ENCODE assay signal across 23 cellular contexts in the genomic region with DNA sequence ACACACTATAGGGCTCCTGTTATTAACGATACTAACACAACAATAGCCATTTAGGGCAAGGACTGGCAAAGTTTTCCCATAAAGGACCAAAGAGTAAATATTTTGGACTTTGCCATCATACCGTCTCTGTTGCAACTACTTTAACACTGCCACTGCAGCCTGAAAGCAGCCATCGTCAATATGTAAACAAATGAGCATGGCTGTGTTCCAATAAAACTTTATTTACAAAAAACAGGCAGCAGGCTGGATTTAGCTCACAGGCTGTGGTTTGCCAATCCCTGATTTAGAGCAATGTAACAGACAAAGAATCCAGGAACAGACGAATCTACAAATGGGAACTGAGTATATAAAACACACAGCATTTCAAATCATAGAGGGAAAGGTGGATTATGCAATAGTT.
DNase-seq lines count a peak whose midpoint lies in the region; ATAC-seq, FAIRE-seq and TF ChIP-seq lines count a peak whose summit lies in the region.
"Had no signal": no experiment of that assay in that cellular context is flagged by ENCODE, and none has a peak within 500 bp of the region (broad histone marks: within the 10 kb centered on the region; RNA-seq: fewer than 3 reads in every experiment).

No MANE protein-coding gene starts in this region.

- 36% methylated on average over 4 of the region's 4 CpGs for WGBS in A549 (ENCODE audit: missing lambda C conversion rate)
- 80% methylated on average over 1 of the region's 4 CpGs; no CpG with 5 or more reads in 1 of the 2 experiments for WGBS in IMR-90 (ENCODE audit: extremely low coverage in 2 of 2, insufficient read length in 1 of 2), 2 experiments

- no peak for ATAC-seq in A549
- ATAC-seq in IMR-90 (ENCODE audit: low read depth): no peak
- no peak for ATAC-seq in PC-3
- peak; percentile 77 for ATAC-seq in left lobe of liver
- ATAC-seq: Right ventricle myocardium inferior had no signal

- no peak overlapping the region for H2BK15ac ChIP-seq in IMR-90 (ENCODE audit: low read depth, low read length)

- H3K4ac ChIP-seq in IMR-90 (ENCODE audit: low read depth, low read length): no peak overlapping the region

- 0 out of 3 replicates have a peak, but pooled peaks cover 5% of the 10 kb centered on the region for H3K4me1 ChIP-seq in A549
- no peaks in the 10 kb centered on the region for H3K4me1 ChIP-seq in IMR-90 (ENCODE audit: control insufficient read depth, insufficient read depth, low read length)
- no peaks in the 10 kb centered on the region; the same call in 1 of the 2 replicates for H3K4me1 ChIP-seq in PC-3 (ENCODE audit: insufficient read depth, low read length)
- H3K4me1 ChIP-seq: Caco-2 had no signal

- no peak overlapping the region for H4K91ac ChIP-seq in IMR-90 (ENCODE audit: insufficient read depth, low read depth, low read length)

- H3K9me3 Mint-ChIP-seq in glutamatergic neuron (ENCODE audit: unreplicated experiment): no peaks in the 10 kb centered on the region
- H3K9me3 Mint-ChIP-seq: CD4-positive, alpha-beta T cell; H9 had no signal

- FAIRE-seq in A549 (lab: Jason Lieb, UNC): no peak
- FAIRE-seq: A204.1, GM12891, GM19239, RCC 7860 had no signal

- in situ Hi-C loops in IMR-90 (cut with MboI; ENCODE audit: low sequenced_read_pairs): no loop called here

- BruUV-seq in IMR-90 (replicated peaks; lab: Mats Ljungman, UMichigan) (no TSS peak), PC-3 (replicated peaks; lab: Mats Ljungman, UMichigan) (no TSS peak)

- POLR2A ChIA-PET in A549 (lab: Yijun Ruan, JAX) (no interaction called here), IMR-90 (lab: Charles Lee; ENCODE audit: unreplicated experiment) (no interaction called here), PC-3 (lab: Charles Lee; ENCODE audit: unreplicated experiment) (interaction anchor here (0.6 kb wide), 2 partner anchors 84 to 328 kb away, joined by 3 to 14 read pairs; a partner anchor contains a TSS)

- dilution Hi-C loops in IMR-90 (cut with HindIII; ENCODE audit: low sequenced_read_pairs, unreplicated experiment): no loop called here

- no peak overlapping the region for H3K14ac ChIP-seq in IMR-90 (replicated peaks; ENCODE audit: low read depth, low read length)

- TF ChIP-seq EP300 in A549 (IDR thresholded peaks at IDR 0.05): no peak

- no peak overlapping the region for H3K56ac ChIP-seq in IMR-90 (ENCODE audit: extremely low read depth, insufficient read depth, low read length)

- H3F3A ChIP-seq in PC-3 (ENCODE audit: low read length, unreplicated experiment): no peaks in the 10 kb centered on the region

- H2AK9ac ChIP-seq in IMR-90 (replicated peaks; ENCODE audit: low read depth, low read length, poor library complexity): no peak overlapping the region

- no peak overlapping the region for H2AFZ ChIP-seq in IMR-90 (replicated peaks; ENCODE audit: low read length, poor library complexity)
- H2AFZ ChIP-seq in PC-3 (ENCODE audit: low read length): peak overlapping the region; percentile 63

- no peaks in the 10 kb centered on the region for H3K36me3 ChIP-seq in IMR-90 (ENCODE audit: control insufficient read depth, insufficient read depth, low read length)
- H3K36me3 ChIP-seq in PC-3 (ENCODE audit: low read depth, low read length): no peaks in the 10 kb centered on the region

- no peak overlapping the region for H3K27ac Mint-ChIP-seq in glutamatergic neuron (ENCODE audit: unreplicated experiment)
- H3K27ac Mint-ChIP-seq: CD4-positive, alpha-beta T cell; H9 had no signal

- no peak overlapping the region for H2BK20ac ChIP-seq in IMR-90 (ENCODE audit: low read depth, low read length)

- H4K8ac ChIP-seq in IMR-90 (ENCODE audit: low read depth in 2 of 2, low read length in 2 of 2): no peak overlapping the region

- H3K27me3 ChIP-seq in IMR-90 (ENCODE audit: control insufficient read depth, insufficient read depth, low read length): no peaks in the 10 kb centered on the region; the same call in 1 of the 2 replicates
- H3K27me3 ChIP-seq in PC-3 (ENCODE audit: low read length): no peaks in the 10 kb centered on the region

- H3K9me2 ChIP-seq in PC-3 (replicated peaks; ENCODE audit: low read length): no peaks in the 10 kb centered on the region
- H3K9me2 ChIP-seq: SK-N-SH had no signal

- no peaks in the 10 kb centered on the region for H3K79me1 ChIP-seq in IMR-90 (ENCODE audit: low read depth in 1 of 2, low read length in 2 of 2)

- no peaks in the 10 kb centered on the region for H3K9me1 ChIP-seq in IMR-90 (ENCODE audit: insufficient read depth, low read length)

- no peak overlapping the region for H3K27ac ChIP-seq in A549
- no peak overlapping the region for H3K27ac ChIP-seq in IMR-90 (ENCODE audit: insufficient read depth, low read length)
- H3K27ac ChIP-seq in PC-3 (ENCODE audit: low read length): no peak overlapping the region

- H3K4me2 ChIP-seq in A549 (peak overlapping the region; percentile 49), IMR-90 (ENCODE audit: low read depth, low read length) (no peak overlapping the region), PC-3 (ENCODE audit: low read length) (peak overlapping the region; percentile 28)
- H3K4me2 ChIP-seq: SK-N-SH had no signal

- TF ChIP-seq POLR2A in A549 (IDR thresholded peaks at IDR 0.05; ENCODE audit: low read length): no peak
- no peak for TF ChIP-seq POLR2A in IMR-90 (IDR thresholded peaks at IDR 0.05; ENCODE audit: low read depth, low read length)

- no peak overlapping the region for H3K18ac ChIP-seq in IMR-90 (ENCODE audit: low read depth, low read length)

- H4K5ac ChIP-seq in IMR-90 (ENCODE audit: low read depth, low read length): no peak overlapping the region

- H3K79me2 ChIP-seq in PC-3 (ENCODE audit: low read length): no peaks in the 10 kb centered on the region

- H3K9ac ChIP-seq in IMR-90 (ENCODE audit: low read depth, low read length) (no peak overlapping the region; the same call in 1 of the 2 replicates), PC-3 (ENCODE audit: low read length) (no peak overlapping the region)
- H3K9ac ChIP-seq: SK-N-SH had no signal

- H3K9me3 ChIP-seq in A549 (no peaks in the 10 kb centered on the region), IMR-90 (ENCODE audit: control insufficient read depth, insufficient read depth, low read length) (no peaks in the 10 kb centered on the region; the same call in 1 of the 2 replicates), PC-3 (ENCODE audit: low read length) (no peaks in the 10 kb centered on the region)
- H3K9me3 ChIP-seq: Caco-2, SK-N-SH had no signal

- no peak overlapping the region for H2BK120ac ChIP-seq in IMR-90 (ENCODE audit: low read depth, low read length)

- CTCF ChIA-PET in A549 (lab: Yijun Ruan, JAX): interaction anchor here (0.9 kb wide), 1 partner anchor 453 kb away, joined by 4 read pairs; no protein-coding TSS in a partner anchor
- CTCF ChIA-PET in IMR-90 (lab: Yijun Ruan, JAX): no interaction called here
- CTCF ChIA-PET in PC-3 (lab: Charles Lee): no interaction called here

- H3K27me3 Mint-ChIP-seq in glutamatergic neuron (ENCODE audit: unreplicated experiment): no peaks in the 10 kb centered on the region

- H2BK5ac ChIP-seq in IMR-90 (ENCODE audit: low read depth, low read length, poor library complexity, severe bottlenecking): no peak overlapping the region

- no peak overlapping the region for H3K23ac ChIP-seq in IMR-90 (ENCODE audit: low read depth, low read length)

- TF ChIP-seq CTCF in A549 (IDR thresholded peaks at IDR 0.05): no peak
- no peak for TF ChIP-seq CTCF in IMR-90 (conservative IDR thresholded peaks at IDR 0.05; ENCODE audit: low read depth, low read length)
- TF ChIP-seq CTCF in PC-3 (conservative IDR thresholded peaks at IDR 0.05; ENCODE audit: low read depth, low read length): no peak
- TF ChIP-seq CTCF in glutamatergic neuron (IDR thresholded peaks at IDR 0.05; ENCODE audit: partially characterized antibody, unreplicated experiment): no peak

- no peak for TF ChIP-seq RAD21 in A549 (conservative IDR thresholded peaks at IDR 0.05 in 1 of 2, IDR thresholded peaks at IDR 0.05 in 1 of 2)
- TF ChIP-seq RAD21 in IMR-90 (IDR thresholded peaks at IDR 0.05; ENCODE audit: low read length): no peak

- no peak overlapping the region for H2AK5ac ChIP-seq in IMR-90 (ENCODE audit: low read depth, low read length)

- DNase-seq in A549 (ENCODE audit: low read depth in 1 of 2, low spot score in 1 of 2) (peak in 1 of 2 experiments; percentile 27), IMR-90 (no peak), PC-3 (peak; percentile 43), left lobe of liver (ENCODE audit: low spot score) (no peak), glutamatergic neuron (no peak), putamen (ENCODE audit: low spot score) (no peak)
- no peak for DNase-seq in activated effector memory CD4-positive, alpha-beta T cell treated with anti-CD3 and anti-CD28 coated beads, Interleukin-2, amount 50 U/mL, for 16 hours
- DNase-seq in stimulated activated CD4-positive, alpha-beta T cell treated with anti-CD3 and anti-CD28 coated beads, Interleukin-4, amount 100 ng/mL, for 24 hours: no peak
- DNase-seq: Caco-2; CD4-positive, alpha-beta T cell; EL; H9; KBM-7; NCI-H1417; NCI-H187; NCI-H2227 treated with DMSO at 0.1 percent for 48 hours; NCI-H524 treated with DMSO at 0.1 percent for 48 hours; SK-N-SH had no signal

- peaks cover 3% of the 10 kb centered on the region; the same call in 1 of the 2 replicates for H4K20me1 ChIP-seq in IMR-90 (ENCODE audit: insufficient read depth, low read length)
- H4K20me1 ChIP-seq in PC-3 (ENCODE audit: low read length): no peaks in the 10 kb centered on the region

- H3K4me3 ChIP-seq in A549: no peak overlapping the region
- H3K4me3 ChIP-seq in IMR-90 (ENCODE audit: insufficient read depth, low read depth, low read length): no peak overlapping the region
- H3K4me3 ChIP-seq in PC-3 (ENCODE audit: low read length): peak overlapping the region; percentile 6; the same call in 1 of the 2 replicates

- no peak overlapping the region for H3K4me3 Mint-ChIP-seq in glutamatergic neuron (ENCODE audit: unreplicated experiment)
- H3K4me3 Mint-ChIP-seq: CD4-positive, alpha-beta T cell; H9 had no signal

- intact Hi-C loops in IMR-90 (cut with micrococcal nuclease) (no loop called here), PC-3 (cut with micrococcal nuclease) (no loop called here)

- H3K36me3 Mint-ChIP-seq in glutamatergic neuron (ENCODE audit: unreplicated experiment): no peaks in the 10 kb centered on the region

- H3K4me1 Mint-ChIP-seq in glutamatergic neuron (ENCODE audit: low read depth, unreplicated experiment): peaks cover 4% of the 10 kb centered on the region

TF ChIP-seq in IMR-90, 13 proteins besides CTCF, POLR2A, EP300 and RAD21:
- no peak for TF ChIP-seq BHLHE40 (IDR thresholded peaks at IDR 0.05; ENCODE audit: low read depth, low read length)
- TF ChIP-seq CEBPB (IDR thresholded peaks at IDR 0.05; ENCODE audit: low read depth, low read length): peak; percentile 68
